8 cellular contexts compared by ENCODE assay signal in the genomic region with DNA sequence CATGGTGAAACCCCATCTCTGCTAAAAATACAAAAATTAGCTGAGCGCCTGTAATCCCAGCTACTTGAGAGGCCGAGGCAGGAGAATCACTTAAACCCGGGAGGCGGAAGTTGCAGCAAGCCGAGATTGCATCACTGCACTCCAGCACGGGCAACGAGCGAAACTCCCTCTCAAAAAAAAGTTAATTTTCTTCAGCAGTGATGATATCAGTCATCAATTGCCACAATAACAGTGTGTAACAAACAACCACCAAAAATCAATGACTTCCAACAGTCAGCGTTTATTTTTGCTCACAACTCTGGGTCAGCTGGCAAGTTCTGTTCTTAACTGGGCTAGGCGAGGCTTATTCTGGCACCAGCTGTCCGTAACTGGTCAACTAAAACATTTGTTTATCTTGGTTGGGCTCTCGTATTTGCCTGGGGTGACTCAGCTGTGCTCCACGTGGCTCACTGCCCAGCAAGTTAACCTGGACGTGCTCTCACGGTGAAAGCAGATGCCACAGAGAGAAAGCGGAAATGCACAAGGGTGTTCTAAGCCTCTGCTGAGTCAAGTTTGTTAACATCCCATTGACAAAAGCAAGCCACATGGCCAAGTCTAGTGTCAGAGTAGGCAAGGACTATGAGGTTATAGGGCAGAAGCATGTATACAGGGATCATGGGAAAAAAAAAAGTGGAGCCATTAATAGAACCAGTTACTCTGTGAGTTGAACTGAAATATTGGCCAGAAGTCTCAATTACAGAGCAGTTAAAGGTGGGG. TPM values are rescaled to one million over a fixed set of nuclear protein-coding genes. Genes with fewer than 3 reads are reported as not detected.
DNase-seq lines count a peak whose midpoint lies in the region; ATAC-seq and TF ChIP-seq lines count a peak whose summit lies in the region.

No MANE protein-coding gene starts in this region.

- ATAC-seq in Panc1: peak; percentile 95
- ATAC-seq in natural killer cell treated with Interleukin-12 subunit alpha and Interleukin-12 subunit beta and Interleukin-15 and Interleukin-18, amount 100 ng/mL, for 72 hours: no peak

- no peaks in the 10 kb centered on the region for H3K9me3 Mint-ChIP-seq in natural killer cell treated with Interleukin-12 subunit alpha and Interleukin-12 subunit beta and Interleukin-15 and Interleukin-18, amount 100 ng/mL, for 72 hours

- WGBS in esophagus muscularis mucosa: 25% methylated on average over 16 of the region's 16 CpGs

- no peaks in the 10 kb centered on the region for H3K9me3 ChIP-seq in Panc1 (ENCODE audit: control insufficient read depth, insufficient read depth, low read depth, low read length)
- H3K9me3 ChIP-seq in esophagus muscularis mucosa: no peaks in the 10 kb centered on the region

- no peak for TF ChIP-seq EP300 in esophagus muscularis mucosa (IDR thresholded peaks at IDR 0.05)

- in situ Hi-C loops in Panc1 (cut with HindIII; ENCODE audit: low pct_unique_long_range_greater_than_20kb, low sequenced_read_pairs): no loop called here

- H3K36me3 Mint-ChIP-seq in natural killer cell treated with Interleukin-12 subunit alpha and Interleukin-12 subunit beta and Interleukin-15 and Interleukin-18, amount 100 ng/mL, for 72 hours: no peaks in the 10 kb centered on the region

- no TSS peak for BruUV-seq in Panc1 (replicated peaks; lab: Mats Ljungman, UMichigan)

- DNase-seq in NCI-H2171 treated with DMSO at 0.1 percent for 48 hours (lab: John Stamatoyannopoulos, UW): peak; percentile 19
- DNase-seq in NCI-H2171 (lab: John Stamatoyannopoulos, UW): no peak
- peak; percentile 95 for DNase-seq in Panc1 (ENCODE audit: low read depth, low spot score)
- DNase-seq in esophagus muscularis mucosa (ENCODE audit: extremely low spot score): peak; percentile 95
- DNase-seq in myocyte (ENCODE audit: low read depth): peak; percentile 96
- DNase-seq in effector CD4-positive, alpha-beta T cell: no peak
- DNase-seq in putamen (ENCODE audit: low spot score): no peak
- no peak for DNase-seq in natural killer cell treated with Interleukin-12 subunit alpha and Interleukin-12 subunit beta and Interleukin-15 and Interleukin-18, amount 100 ng/mL, for 72 hours (ENCODE audit: low spot score)

- peaks cover 29% of the 10 kb centered on the region for H3K4me1 ChIP-seq in Panc1 (ENCODE audit: control insufficient read depth, insufficient read depth, low read length)
- peaks cover 13 to 22% (median 19%) of the 10 kb centered on the region in 4 donors for H3K4me1 ChIP-seq in esophagus muscularis mucosa

- no peak overlapping the region for H3K4me3 Mint-ChIP-seq in natural killer cell treated with Interleukin-12 subunit alpha and Interleukin-12 subunit beta and Interleukin-15 and Interleukin-18, amount 100 ng/mL, for 72 hours

- no peaks in the 10 kb centered on the region for H3K4me1 Mint-ChIP-seq in natural killer cell treated with Interleukin-12 subunit alpha and Interleukin-12 subunit beta and Interleukin-15 and Interleukin-18, amount 100 ng/mL, for 72 hours (ENCODE audit: low read depth in 2 of 2)

- CTCF ChIA-PET in Panc1 (lab: Charles Lee): interaction anchor here (0.6 kb wide), 1 partner anchor 64 kb away, joined by 9 read pairs; no protein-coding TSS in a partner anchor

- no peaks in the 10 kb centered on the region for H3K27me3 Mint-ChIP-seq in natural killer cell treated with Interleukin-12 subunit alpha and Interleukin-12 subunit beta and Interleukin-15 and Interleukin-18, amount 100 ng/mL, for 72 hours

- H3K4me3 ChIP-seq in Panc1 (ENCODE audit: low read depth in 2 of 2, low read length in 2 of 2) (peak overlapping the region in 1 of 2 experiments; percentile 35; a peak in 2 of 4 replicates), esophagus muscularis mucosa (peak overlapping the region; percentile 6 to 33 (median 30))

- no peak for TF ChIP-seq POLR2A in esophagus muscularis mucosa (IDR thresholded peaks at IDR 0.05; ENCODE audit: low read depth)

- H3K36me3 ChIP-seq in Panc1 (ENCODE audit: control insufficient read depth, insufficient read depth, low read length): no peaks in the 10 kb centered on the region
- peaks cover 0 to 8% (median 4%) of the 10 kb centered on the region in 4 donors for H3K36me3 ChIP-seq in esophagus muscularis mucosa

- TF ChIP-seq CTCF in Panc1 (IDR thresholded peaks at IDR 0.05): no peak
- TF ChIP-seq CTCF in esophagus muscularis mucosa (IDR thresholded peaks at IDR 0.05): no peak

- H3K27me3 ChIP-seq in Panc1 (ENCODE audit: control insufficient read depth, insufficient read depth, low read length) (no peaks in the 10 kb centered on the region), esophagus muscularis mucosa (no peaks in the 10 kb centered on the region)

- H3K27ac ChIP-seq in Panc1 (ENCODE audit: low read length) (peak overlapping the region; percentile 93), esophagus muscularis mucosa (replicated peaks in 1 of 4) (peak overlapping the region; percentile 79 to 82 (median 82))

- intact Hi-C loops in Panc1 (cut with micrococcal nuclease; ENCODE audit: unreplicated experiment): no loop called here
- intact Hi-C loops in esophagus muscularis mucosa (cut with DNase I): no loop called here

- POLR2A ChIA-PET in Panc1 (lab: Charles Lee): interaction anchor here (0.6 kb wide), 1 partner anchor 553 kb away, joined by 3 read pairs; no protein-coding TSS in a partner anchor

- no peak overlapping the region for H3K27ac Mint-ChIP-seq in natural killer cell treated with Interleukin-12 subunit alpha and Interleukin-12 subunit beta and Interleukin-15 and Interleukin-18, amount 100 ng/mL, for 72 hours

RNA-seq across cellular contexts. Expression of gene LHFPL7, which starts 52.1 kb away (rescaled TPM):
- not detected for total RNA-seq in Panc1 (2021; ENCODE audit: unreplicated experiment)
- polyA plus RNA-seq in Panc1 (2012; ENCODE audit: insufficient read length): not detected
- not detected for total RNA-seq in esophagus muscularis mucosa
- total RNA-seq in myocyte: not detected in 2 replicates
- not detected for polyA plus RNA-seq in myocyte (2012)
- total RNA-seq in natural killer cell treated with Interleukin-12 subunit alpha and Interleukin-12 subunit beta and Interleukin-15 and Interleukin-18, amount 100 ng/mL, for 72 hours: not detected

RNA-seq across cellular contexts. Expression of gene KIAA1671, which starts 58.1 kb away (rescaled TPM):
- total RNA-seq in Panc1 (2021; ENCODE audit: unreplicated experiment) (48.1 TPM), esophagus muscularis mucosa (10 to 100 TPM; 14.2 to 34.2 (median 22.6) TPM), myocyte (10.4 and 11.2 TPM in 2 replicates)
- polyA plus RNA-seq in Panc1 (2012; ENCODE audit: insufficient read length): 21.9 TPM
- 11.1 TPM for polyA plus RNA-seq in myocyte (2012)
- total RNA-seq in natural killer cell treated with Interleukin-12 subunit alpha and Interleukin-12 subunit beta and Interleukin-15 and Interleukin-18, amount 100 ng/mL, for 72 hours: 10 to 100 TPM; 11.7 to 21.3 TPM

Comparison
In these comparisons a context has a peak if more than half of its experiments do, and no peak if none do; other contexts are left out.
1. DNase-seq: peak in NCI-H2171 treated with DMSO at 0.1 percent for 48 hours (single experiment), Panc1 (single experiment), esophagus muscularis mucosa (single experiment) and myocyte (single experiment); none in NCI-H2171 (single experiment), effector CD4-positive, alpha-beta T cell (single experiment), putamen (single experiment) and natural killer cell treated with Interleukin-12 subunit alpha and Interleukin-12 subunit beta and Interleukin-15 and Interleukin-18, amount 100 ng/mL, for 72 hours (single experiment).